In genomic region chr2:110691612-110692258, GRCh38 we compare ENCODE assay signal across 1 cellular context.
TF ChIP-seq lines count a peak whose summit lies in the region.

No MANE protein-coding gene starts in this region.

TF ChIP-seq in K562, 482 proteins besides CTCF, POLR2A, EP300 and RAD21 (continued from another document and continues in another):
- TF ChIP-seq, protein P1, sequence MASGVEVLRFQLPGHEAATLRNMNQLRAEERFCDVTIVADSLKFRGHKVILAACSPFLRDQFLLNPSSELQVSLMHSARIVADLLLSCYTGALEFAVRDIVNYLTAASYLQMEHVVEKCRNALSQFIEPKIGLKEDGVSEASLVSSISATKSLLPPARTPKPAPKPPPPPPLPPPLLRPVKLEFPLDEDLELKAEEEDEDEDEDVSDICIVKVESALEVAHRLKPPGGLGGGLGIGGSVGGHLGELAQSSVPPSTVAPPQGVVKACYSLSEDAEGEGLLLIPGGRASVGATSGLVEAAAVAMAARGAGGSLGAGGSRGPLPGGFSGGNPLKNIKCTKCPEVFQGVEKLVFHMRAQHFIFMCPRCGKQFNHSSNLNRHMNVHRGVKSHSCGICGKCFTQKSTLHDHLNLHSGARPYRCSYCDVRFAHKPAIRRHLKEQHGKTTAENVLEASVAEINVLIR (CRISPR knock-in tag; IDR thresholded peaks at IDR 0.05) = no peak
- TF ChIP-seq MCM5 (IDR thresholded peaks at IDR 0.05; ENCODE audit: low read depth) (no peak), HNRNPK (IDR thresholded peaks at IDR 0.05; ENCODE audit: low read depth, low read length, poor library complexity, severe bottlenecking) (no peak), CBX3 (IDR thresholded peaks at IDR 0.05; ENCODE audit: borderline replicate concordance in 1 of 2, low read length in 2 of 2) (no peak), BCL6 (CRISPR knock-in tag; IDR thresholded peaks at IDR 0.05) (no peak), TOE1 (IDR thresholded peaks at IDR 0.05; ENCODE audit: borderline replicate concordance) (peak; percentile 27; the same call in 1 of the 2 replicates), TOE1 (CRISPR knock-in tag; IDR thresholded peaks at IDR 0.05; ENCODE audit: borderline replicate concordance, low read depth) (no peak), ETV6 (IDR thresholded peaks at IDR 0.05; ENCODE audit: borderline replicate concordance in 1 of 2, low read depth in 2 of 2, low read length in 1 of 2) (no peak), ETV6 (CRISPR knock-in tag; IDR thresholded peaks at IDR 0.05; ENCODE audit: borderline replicate concordance) (no peak), FOXJ2 (tag; IDR thresholded peaks at IDR 0.05) (no peak), ATF1 (CRISPR knock-in tag; IDR thresholded peaks at IDR 0.05) (no peak), ATF1 (tag; IDR thresholded peaks at IDR 0.05) (no peak), ZNF318 (IDR thresholded peaks at IDR 0.05; ENCODE audit: borderline replicate concordance in 1 of 2, low read depth in 1 of 2) (no peak), NR3C1 (CRISPR knock-in tag; IDR thresholded peaks at IDR 0.05) (no peak), RFX7 (CRISPR knock-in tag; IDR thresholded peaks at IDR 0.05) (no peak), BMI1 (IDR thresholded peaks at IDR 0.05; ENCODE audit: low read length) (no peak), NFXL1 (CRISPR knock-in tag; IDR thresholded peaks at IDR 0.05) (no peak), LARP7 (IDR thresholded peaks at IDR 0.05) (no peak), TSHZ1 (CRISPR knock-in tag; IDR thresholded peaks at IDR 0.05) (no peak), GTF2A2 (tag; IDR thresholded peaks at IDR 0.05) (peak; percentile 65; the same call in 1 of the 2 replicates), REST (CRISPR knock-in tag; IDR thresholded peaks at IDR 0.05; ENCODE audit: low read depth) (no peak), MAFG (tag; conservative IDR thresholded peaks at IDR 0.05) (no peak), PHB (CRISPR knock-in tag; IDR thresholded peaks at IDR 0.05) (no peak), KDM1A (IDR thresholded peaks at IDR 0.05) (peak; percentile 53 to 54; a peak in 2 of 4 replicates), ZNF830 (CRISPR knock-in tag; IDR thresholded peaks at IDR 0.05) (no peak), ZNF561 (CRISPR knock-in tag; conservative IDR thresholded peaks at IDR 0.05) (no peak), MYNN (IDR thresholded peaks at IDR 0.05) (no peak), MYNN (CRISPR knock-in tag; IDR thresholded peaks at IDR 0.05) (no peak), KDM4B (IDR thresholded peaks at IDR 0.05; ENCODE audit: borderline replicate concordance in 2 of 2, low read depth in 1 of 2) (no peak), TCFL5 (CRISPR knock-in tag; conservative IDR thresholded peaks at IDR 0.05) (peak; percentile 59; the same call in 1 of the 2 replicates), HES1 (IDR thresholded peaks at IDR 0.05; ENCODE audit: low read depth) (no peak), PRMT5 (CRISPR knock-in tag; IDR thresholded peaks at IDR 0.05) (no peak), POLR2H (tag; IDR thresholded peaks at IDR 0.05; ENCODE audit: low read depth) (no peak), ZEB2 (IDR thresholded peaks at IDR 0.05) (peak; percentile 43; the same call in 1 of the 2 replicates), NR2C2 (CRISPR knock-in tag; IDR thresholded peaks at IDR 0.05) (no peak), NR2C2 (tag; IDR thresholded peaks at IDR 0.05) (no peak; the same call in 1 of the 2 replicates), ZFP36 (IDR thresholded peaks at IDR 0.05; ENCODE audit: low read depth, low read length, partially characterized antibody) (no peak), ZNF707 (CRISPR knock-in tag; conservative IDR thresholded peaks at IDR 0.05) (no peak), ZNF785 (CRISPR knock-in tag; IDR thresholded peaks at IDR 0.05) (no peak), MLX (CRISPR knock-in tag; conservative IDR thresholded peaks at IDR 0.05) (no peak), MTA2 (IDR thresholded peaks at IDR 0.05; ENCODE audit: low read depth) (peak; percentile 71), RCOR1 (IDR thresholded peaks at IDR 0.05; ENCODE audit: borderline replicate concordance in 1 of 2, low read depth in 2 of 2, low read length in 2 of 2) (no peak)
